ENCODE assay signal across 22 cellular contexts in the genomic region with DNA sequence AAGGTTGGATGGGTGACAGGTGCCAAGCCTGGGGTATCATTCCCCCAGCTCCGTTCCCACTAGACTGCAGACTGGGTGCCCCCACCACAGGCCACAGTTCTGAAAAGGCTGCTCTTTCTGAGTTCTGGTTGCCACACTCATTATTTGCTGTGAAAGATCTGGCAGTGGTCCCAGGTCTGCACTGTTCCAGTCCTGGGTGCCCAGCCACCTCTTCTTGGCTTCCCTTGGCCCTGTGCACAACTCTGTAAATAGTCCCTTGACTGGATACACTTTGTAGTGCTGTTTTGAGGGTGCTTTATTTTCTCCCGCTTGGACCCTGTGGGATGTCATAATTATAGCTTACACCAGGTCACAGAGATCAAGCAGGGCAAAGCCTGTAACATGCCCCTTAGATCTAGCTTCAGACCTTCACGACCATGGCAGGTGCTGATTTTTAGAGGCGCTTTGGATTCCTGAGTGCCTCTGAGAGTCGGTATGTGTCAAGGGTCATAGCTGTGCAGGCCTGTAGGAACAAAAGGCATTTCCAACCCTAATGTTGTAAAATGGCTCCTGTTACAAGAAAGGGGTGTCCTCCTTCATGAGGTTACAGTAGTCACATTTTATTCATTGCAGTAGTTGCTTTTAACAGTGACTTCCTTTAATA.
DNase-seq lines count a peak whose midpoint lies in the region; ATAC-seq lines count a peak whose summit lies in the region.
"Had no signal": no experiment of that assay in that cellular context is flagged by ENCODE, and none has a peak within 500 bp of the region (broad histone marks: within the 10 kb centered on the region; RNA-seq: fewer than 3 reads in every experiment).

No MANE protein-coding gene starts in this region.

- intact Hi-C loops in aorta (cut with DNase I), result no loop called here

- POLR2A ChIA-PET in T-cell (lab: Charles Lee), result no interaction called here

- no peak for DNase-seq in stimulated activated naive CD8-positive, alpha-beta T cell treated with anti-CD3 and anti-CD28 coated beads, Interleukin-15, amount 100 ng/mL, for 72 hours
- DNase-seq in stimulated activated naive CD8-positive, alpha-beta T cell treated with anti-CD3 and anti-CD28 coated beads, Interleukin-15, Interleukin-2, amounts not matched to agents 100 U/mL and 50 U/mL, for 24 hours, result no peak
- DNase-seq in cerebellar cortex (ENCODE audit: low spot score) (peak; percentile 36), medulla oblongata (ENCODE audit: extremely low spot score) (peak; percentile 48), aorta (no peak), T-cell (no peak)
- DNase-seq in effector CD4-positive, alpha-beta T cell, result no peak
- DNase-seq: activated CD4-positive, alpha-beta T cell treated with anti-CD3 and anti-CD28 coated beads for 1 hour; activated T-cell treated with anti-CD3 and anti-CD28 coated beads, Interleukin-2, amount 50 U/mL, for 1 hour; GDM1; NCI-H1930; NCI-H526 treated with DMSO at 0.1 percent for 48 hours; small intestine; stimulated activated CD4-positive, alpha-beta T cell treated with anti-CD3 and anti-CD28 coated beads, Interleukin-2, amount 100 ng/mL, for 24 hours; SW 1271 had no signal

- 57 to 64% methylated on average over 5 of the region's 5 CpGs for WGBS in aorta, 2 donors

- H3K36me3 Mint-ChIP-seq in T-cell, result no peaks in the 10 kb centered on the region
- H3K36me3 Mint-ChIP-seq: stimulated activated effector memory CD8-positive, alpha-beta T cell treated with anti-CD3 and anti-CD28 coated beads, Interleukin-12 subunit alpha, Interleukin-12 subunit beta, amount 100 ng/mL, for 72 hours had no signal

- no peak overlapping the region for H3K4me3 ChIP-seq in aorta (ENCODE audit: low read length in 2 of 2)
- H3K4me3 ChIP-seq: HAP-1, thoracic aorta had no signal

- H3K4me1 Mint-ChIP-seq in stimulated activated naive CD8-positive, alpha-beta T cell treated with anti-CD3 and anti-CD28 coated beads, Interleukin-15, amount 100 ng/mL, for 72 hours, result no peaks in the 10 kb centered on the region
- H3K4me1 Mint-ChIP-seq in T-cell, result no peaks in the 10 kb centered on the region
- H3K4me1 Mint-ChIP-seq: neural crest cell; stimulated activated effector memory CD8-positive, alpha-beta T cell treated with anti-CD3 and anti-CD28 coated beads, Interleukin-12 subunit alpha, Interleukin-12 subunit beta, amount 100 ng/mL, for 72 hours had no signal

- H3K27ac ChIP-seq in aorta (ENCODE audit: low read depth in 1 of 2, low read length in 2 of 2), result no peak overlapping the region
- H3K27ac ChIP-seq: KMS-11, thoracic aorta had no signal

- no peaks in the 10 kb centered on the region for H3K27me3 ChIP-seq in aorta (ENCODE audit: control insufficient read depth in 1 of 2, insufficient read depth in 2 of 2, low read length in 1 of 2)

- H3K36me3 ChIP-seq in aorta (ENCODE audit: control insufficient read depth in 1 of 2, insufficient read depth in 2 of 2, low read length in 1 of 2), result no peaks in the 10 kb centered on the region
- H3K36me3 ChIP-seq: HAP-1, thoracic aorta had no signal

- H3K4me1 ChIP-seq in aorta (ENCODE audit: control insufficient read depth in 1 of 2, insufficient read depth in 2 of 2, low read length in 2 of 2), result no peaks in the 10 kb centered on the region
- H3K4me1 ChIP-seq: HAP-1 had no signal

- CTCF ChIA-PET in T-cell (lab: Charles Lee), result no interaction called here

- H3K27me3 Mint-ChIP-seq in stimulated activated naive CD8-positive, alpha-beta T cell treated with anti-CD3 and anti-CD28 coated beads, Interleukin-15, amount 100 ng/mL, for 72 hours, result peaks cover 24% of the 10 kb centered on the region
- H3K27me3 Mint-ChIP-seq in T-cell, result peaks cover 7 to 9% of the 10 kb centered on the region in 2 donors

- H3K4me3 Mint-ChIP-seq in stimulated activated naive CD8-positive, alpha-beta T cell treated with anti-CD3 and anti-CD28 coated beads, Interleukin-15, amount 100 ng/mL, for 72 hours, result no peak overlapping the region
- no peak overlapping the region for H3K4me3 Mint-ChIP-seq in T-cell
- H3K4me3 Mint-ChIP-seq: neural crest cell; stimulated activated effector memory CD8-positive, alpha-beta T cell treated with anti-CD3 and anti-CD28 coated beads, Interleukin-12 subunit alpha, Interleukin-12 subunit beta, amount 100 ng/mL, for 72 hours had no signal

- ATAC-seq in stimulated activated naive CD8-positive, alpha-beta T cell treated with anti-CD3 and anti-CD28 coated beads, Interleukin-15, amount 100 ng/mL, for 72 hours, result peak; percentile 23
- ATAC-seq in stimulated activated naive CD8-positive, alpha-beta T cell treated with anti-CD3 and anti-CD28 coated beads, Interleukin-15, Interleukin-2, amounts not matched to agents 100 U/mL and 50 U/mL, for 24 hours, result no peak
- ATAC-seq in aorta (ENCODE audit: low FRiP score) (peak; percentile 42), HG02852 (IDR thresholded peaks at IDR 0.05; ENCODE audit: unreplicated experiment) (no peak), T-cell (replicated peaks in 1 of 4) (no peak)
- ATAC-seq: stimulated activated effector memory CD8-positive, alpha-beta T cell treated with anti-CD3 and anti-CD28 coated beads, Interleukin-12 subunit alpha, Interleukin-12 subunit beta, amount 100 ng/mL, for 72 hours had no signal

- H3K27ac Mint-ChIP-seq in stimulated activated naive CD8-positive, alpha-beta T cell treated with anti-CD3 and anti-CD28 coated beads, Interleukin-15, amount 100 ng/mL, for 72 hours, result no peak overlapping the region
- no peak overlapping the region for H3K27ac Mint-ChIP-seq in T-cell
- H3K27ac Mint-ChIP-seq: progenitor cell of endocrine pancreas; stimulated activated effector memory CD8-positive, alpha-beta T cell treated with anti-CD3 and anti-CD28 coated beads, Interleukin-12 subunit alpha, Interleukin-12 subunit beta, amount 100 ng/mL, for 72 hours had no signal

- H3K9me3 Mint-ChIP-seq in stimulated activated naive CD8-positive, alpha-beta T cell treated with anti-CD3 and anti-CD28 coated beads, Interleukin-15, amount 100 ng/mL, for 72 hours, result no peaks in the 10 kb centered on the region
- H3K9me3 Mint-ChIP-seq in T-cell, result peaks cover 0 to 3% (median 0%) of the 10 kb centered on the region in 3 donors
- H3K9me3 Mint-ChIP-seq: neural crest cell; stimulated activated effector memory CD8-positive, alpha-beta T cell treated with anti-CD3 and anti-CD28 coated beads, Interleukin-12 subunit alpha, Interleukin-12 subunit beta, amount 100 ng/mL, for 72 hours had no signal

- no peaks in the 10 kb centered on the region for H3K9me3 ChIP-seq in aorta (ENCODE audit: control insufficient read depth, low read length)
- H3K9me3 ChIP-seq: HAP-1, thoracic aorta had no signal

Comparison
In these comparisons a context has a peak if more than half of its experiments do, and no peak if none do; other contexts are left out.
1. ATAC-seq: peak in stimulated activated naive CD8-positive, alpha-beta T cell treated with anti-CD3 and anti-CD28 coated beads, Interleukin-15, amount 100 ng/mL, for 72 hours (single experiment) and aorta (single experiment); none in stimulated activated naive CD8-positive, alpha-beta T cell treated with anti-CD3 and anti-CD28 coated beads, Interleukin-15, Interleukin-2, amounts not matched to agents 100 U/mL and 50 U/mL, for 24 hours (single experiment), HG02852 (single experiment) and T-cell (0 of 4).
2. DNase-seq: peak in cerebellar cortex (single experiment) and medulla oblongata (single experiment); none in stimulated activated naive CD8-positive, alpha-beta T cell treated with anti-CD3 and anti-CD28 coated beads, Interleukin-15, amount 100 ng/mL, for 72 hours (0 of 2), stimulated activated naive CD8-positive, alpha-beta T cell treated with anti-CD3 and anti-CD28 coated beads, Interleukin-15, Interleukin-2, amounts not matched to agents 100 U/mL and 50 U/mL, for 24 hours (single experiment), aorta (0 of 2), effector CD4-positive, alpha-beta T cell (single experiment) and T-cell (0 of 34).